ENCODE assay signal across 1 cellular context in genomic region chr9:27436234-27436633, GRCh38.
A peak's percentile ranks its signal among the peaks of the same experiment; 100 is the strongest.
TF ChIP-seq lines count a peak whose summit lies in the region.

No MANE protein-coding gene starts in this region.

TF ChIP-seq in HepG2, 621 proteins besides CTCF, POLR2A, EP300 and RAD21 (continued from another document and continues in another):
- no peak for TF ChIP-seq MEIS1 (CRISPR knock-in tag; IDR thresholded peaks at IDR 0.05; ENCODE audit: borderline replicate concordance)
- TF ChIP-seq ZFP41 (CRISPR knock-in tag; IDR thresholded peaks at IDR 0.05; ENCODE audit: borderline replicate concordance), result no peak
- no peak for TF ChIP-seq CHD4 (IDR thresholded peaks at IDR 0.05; ENCODE audit: borderline replicate concordance, low read length)
- TF ChIP-seq TFDP2 (CRISPR knock-in tag; IDR thresholded peaks at IDR 0.05), result no peak
- no peak; the same call in 1 of the 2 replicates for TF ChIP-seq LCORL (IDR thresholded peaks at IDR 0.05)
- peak; percentile 43; the same call in 1 of the 2 replicates for TF ChIP-seq LCORL (CRISPR knock-in tag; IDR thresholded peaks at IDR 0.05)
- peak; percentile 98 for TF ChIP-seq FOXP4 (CRISPR knock-in tag; IDR thresholded peaks at IDR 0.05)
- TF ChIP-seq AHDC1 (CRISPR knock-in tag; IDR thresholded peaks at IDR 0.05; ENCODE audit: borderline replicate concordance), result peak; percentile 91
- no peak for TF ChIP-seq FOXM1 (CRISPR knock-in tag; IDR thresholded peaks at IDR 0.05)
- TF ChIP-seq MEF2D (CRISPR knock-in tag; IDR thresholded peaks at IDR 0.05), result peak; percentile 65; the same call in 1 of the 2 replicates
- no peak for TF ChIP-seq MBNL3 (CRISPR knock-in tag; conservative IDR thresholded peaks at IDR 0.05)
- TF ChIP-seq ZBTB14 (CRISPR knock-in tag; IDR thresholded peaks at IDR 0.05), result no peak
- no peak for TF ChIP-seq REL (CRISPR knock-in tag; conservative IDR thresholded peaks at IDR 0.05)
- TF ChIP-seq SP5 (CRISPR knock-in tag; IDR thresholded peaks at IDR 0.05; ENCODE audit: borderline replicate concordance, low read depth), result no peak
- no peak for TF ChIP-seq ZNF235 (CRISPR knock-in tag; IDR thresholded peaks at IDR 0.05; ENCODE audit: borderline replicate concordance)
- no peak for TF ChIP-seq ZNF784 (CRISPR knock-in tag; IDR thresholded peaks at IDR 0.05; ENCODE audit: borderline replicate concordance)
- no peak for TF ChIP-seq PRMT3 (CRISPR knock-in tag; IDR thresholded peaks at IDR 0.05; ENCODE audit: borderline replicate concordance, low read depth)
- TF ChIP-seq FOXJ3 (CRISPR knock-in tag; IDR thresholded peaks at IDR 0.05; ENCODE audit: borderline replicate concordance), result peak; percentile 99; the same call in 1 of the 2 replicates
- TF ChIP-seq ZNF343 (CRISPR knock-in tag; IDR thresholded peaks at IDR 0.05), result no peak
- TF ChIP-seq MXD3 (CRISPR knock-in tag; IDR thresholded peaks at IDR 0.05), result no peak
- TF ChIP-seq NR3C1 (CRISPR knock-in tag; IDR thresholded peaks at IDR 0.05), result no peak
- TF ChIP-seq PHF21A (CRISPR knock-in tag; IDR thresholded peaks at IDR 0.05), result no peak
- 0 out of 2 replicates have a peak, but pooled peaks have one; percentile 47 for TF ChIP-seq KLF11 (CRISPR knock-in tag; IDR thresholded peaks at IDR 0.05)
- no peak for TF ChIP-seq ZSCAN12 (CRISPR knock-in tag; IDR thresholded peaks at IDR 0.05)
- peak; percentile 98 for TF ChIP-seq ARID5B (CRISPR knock-in tag; IDR thresholded peaks at IDR 0.05)
- TF ChIP-seq ZNF143 (CRISPR knock-in tag; IDR thresholded peaks at IDR 0.05), result no peak
- peak; percentile 95 for TF ChIP-seq FOXO1 (CRISPR knock-in tag; IDR thresholded peaks at IDR 0.05)
- TF ChIP-seq ZBTB8A (CRISPR knock-in tag; IDR thresholded peaks at IDR 0.05; ENCODE audit: borderline replicate concordance, low read depth), result no peak
- TF ChIP-seq MIXL1 (CRISPR knock-in tag; IDR thresholded peaks at IDR 0.05), result peak; percentile 98
- TF ChIP-seq SRSF9 (IDR thresholded peaks at IDR 0.05; ENCODE audit: borderline replicate concordance, insufficient read depth, low read depth, low read length, poor library complexity, severe bottlenecking), result no peak
- TF ChIP-seq ZNF280B (CRISPR knock-in tag; IDR thresholded peaks at IDR 0.05; ENCODE audit: borderline replicate concordance), result no peak
- no peak for TF ChIP-seq ZNF253 (CRISPR knock-in tag; IDR thresholded peaks at IDR 0.05; ENCODE audit: borderline replicate concordance)
- no peak for TF ChIP-seq ZBTB42 (CRISPR knock-in tag; IDR thresholded peaks at IDR 0.05)
- no peak for TF ChIP-seq ZNF737 (CRISPR knock-in tag; IDR thresholded peaks at IDR 0.05; ENCODE audit: borderline replicate concordance)
- peak; percentile 95 for TF ChIP-seq HMG20A (CRISPR knock-in tag; IDR thresholded peaks at IDR 0.05; ENCODE audit: borderline replicate concordance)
- no peak for TF ChIP-seq TP53 (CRISPR knock-in tag; conservative IDR thresholded peaks at IDR 0.05)
- peak; percentile 94 for TF ChIP-seq ZBTB39 (CRISPR knock-in tag; IDR thresholded peaks at IDR 0.05)
- TF ChIP-seq ZNF644 (CRISPR knock-in tag; IDR thresholded peaks at IDR 0.05; ENCODE audit: low read depth), result peak; percentile 78
- TF ChIP-seq ZNF691 (CRISPR knock-in tag; IDR thresholded peaks at IDR 0.05; ENCODE audit: borderline replicate concordance, low read depth), result no peak
- TF ChIP-seq SIX1 (CRISPR knock-in tag; IDR thresholded peaks at IDR 0.05; ENCODE audit: borderline replicate concordance), result no peak
- no peak for TF ChIP-seq ZNF451 (CRISPR knock-in tag; IDR thresholded peaks at IDR 0.05)
- peak; percentile 74 for TF ChIP-seq ZMYM4 (CRISPR knock-in tag; IDR thresholded peaks at IDR 0.05)
- no peak for TF ChIP-seq ARNT (IDR thresholded peaks at IDR 0.05)
- no peak for TF ChIP-seq RBAK (CRISPR knock-in tag; IDR thresholded peaks at IDR 0.05)
